ENCODE assay signal across 1 cellular context in the genomic region with DNA sequence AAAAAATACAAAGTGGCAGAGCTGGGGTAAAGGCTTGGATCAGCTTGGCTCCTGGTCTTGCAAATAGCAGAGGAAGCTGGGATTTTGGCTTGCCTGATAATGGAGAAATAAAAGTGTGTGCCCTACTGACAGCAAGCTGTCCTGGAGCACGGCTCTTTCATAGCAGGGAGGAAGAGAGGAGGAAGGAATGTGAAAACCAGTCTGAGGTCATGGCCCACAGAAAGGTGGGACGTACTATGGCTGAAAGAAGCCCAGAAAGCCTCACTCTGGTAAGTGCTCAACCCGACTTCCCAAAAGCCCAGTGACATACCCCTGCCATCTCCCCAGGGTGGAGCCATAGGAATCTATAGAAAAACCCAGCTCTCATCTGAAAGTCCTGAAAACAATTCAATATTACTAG.
TF ChIP-seq lines count a peak whose summit lies in the region.

No MANE protein-coding gene starts in this region.

TF ChIP-seq in endothelial cell of umbilical vein, 7 proteins besides CTCF, POLR2A, EP300 and RAD21 (continued from another document):
- TF ChIP-seq POLR2AphosphoS5 (IDR thresholded peaks at IDR 0.05; ENCODE audit: insufficient read depth, low read depth, low read length) (no peak), MYC (IDR thresholded peaks at IDR 0.05; ENCODE audit: low read depth, low read length) (no peak)
